Comparison of ENCODE assay signal across 8 cellular contexts in genomic region chr16:31216552-31217530, GRCh38. TPM values are rescaled to one million over a fixed set of nuclear protein-coding genes. Genes with fewer than 3 reads are reported as not detected.
A peak's percentile ranks its signal among the peaks of the same experiment; 100 is the strongest.
DNase-seq lines count a peak whose midpoint lies in the region; ATAC-seq and TF ChIP-seq lines count a peak whose summit lies in the region.

TSS of gene PYDC1 (minus strand) at chr16:31217135. CDS start at chr16:31217028, 107 bp downstream.

- H3K9ac ChIP-seq in ES-I3 (ENCODE audit: low read depth, low read length), result peak within 1 kb of the TSS; percentile 38; the same call in 1 of the 2 replicates

- peaks cover 17% of the 10 kb centered on the region for H3K4me1 Mint-ChIP-seq in activated CD4-positive, alpha-beta memory T cell treated with anti-CD3 and anti-CD28 coated beads for 36 hours (ENCODE audit: low read depth)
- H3K4me1 Mint-ChIP-seq in glutamatergic neuron (ENCODE audit: low read depth, unreplicated experiment), result peaks cover 3% of the 10 kb centered on the region
- H3K4me1 Mint-ChIP-seq in progenitor cell of endocrine pancreas (ENCODE audit: low read depth), result peaks cover 10% of the 10 kb centered on the region

- CTCF ChIA-PET in activated CD4-positive, alpha-beta memory T cell treated with anti-CD3 and anti-CD28 coated beads for 36 hours (lab: Charles Lee), result interaction anchor here (0.8 to 1.2 kb wide), 3 partner anchors 74 to 165 kb away, joined by 3 to 5 read pairs (median 4); no protein-coding TSS in a partner anchor

- H3K4me3 Mint-ChIP-seq in activated CD4-positive, alpha-beta memory T cell treated with anti-CD3 and anti-CD28 coated beads for 36 hours, result peak within 1 kb of the TSS; percentile 37
- H3K4me3 Mint-ChIP-seq in glutamatergic neuron (ENCODE audit: unreplicated experiment) (peak within 1 kb of the TSS; percentile 80), progenitor cell of endocrine pancreas (ENCODE audit: low read depth) (peak within 1 kb of the TSS; percentile 31)

- H3K27me3 Mint-ChIP-seq in activated CD4-positive, alpha-beta memory T cell treated with anti-CD3 and anti-CD28 coated beads for 36 hours, result peaks cover 50% of the 10 kb centered on the region
- H3K27me3 Mint-ChIP-seq in glutamatergic neuron (ENCODE audit: unreplicated experiment) (peaks cover 36% of the 10 kb centered on the region), progenitor cell of endocrine pancreas (peaks cover 72% of the 10 kb centered on the region)

- intact Hi-C loops in activated CD4-positive, alpha-beta memory T cell treated with anti-CD3 and anti-CD28 coated beads for 36 hours (cut with micrococcal nuclease), result loop anchor here (5.0 kb wide), 1 partner anchor 50 kb away; no protein-coding TSS in a partner anchor

- H3K36me3 Mint-ChIP-seq in activated CD4-positive, alpha-beta memory T cell treated with anti-CD3 and anti-CD28 coated beads for 36 hours, result no peaks in the 10 kb centered on the region
- H3K36me3 Mint-ChIP-seq in glutamatergic neuron (ENCODE audit: unreplicated experiment) (no peaks in the 10 kb centered on the region), progenitor cell of endocrine pancreas (ENCODE audit: insufficient read depth) (no peaks in the 10 kb centered on the region)

- H3K9me3 ChIP-seq in ES-I3 (ENCODE audit: control insufficient read depth, insufficient read depth, low read length), result no peaks in the 10 kb centered on the region

- no peak for ATAC-seq in GM21576 (IDR thresholded peaks at IDR 0.05; ENCODE audit: unreplicated experiment)
- ATAC-seq in GM18909 (IDR thresholded peaks at IDR 0.05; ENCODE audit: poor library complexity, unreplicated experiment), result no peak

- TF ChIP-seq CTCF in glutamatergic neuron (IDR thresholded peaks at IDR 0.05; ENCODE audit: partially characterized antibody, unreplicated experiment), result no peak
- TF ChIP-seq CTCF in progenitor cell of endocrine pancreas (IDR thresholded peaks at IDR 0.05; ENCODE audit: unreplicated experiment), result no peak

- H3K36me3 ChIP-seq in ES-I3 (ENCODE audit: insufficient read depth, low read length), result no peaks in the 10 kb centered on the region

- peaks cover 5% of the 10 kb centered on the region; the same call in 1 of the 2 replicates for H3K4me1 ChIP-seq in ES-I3 (ENCODE audit: insufficient read depth, low read length)

- no peak for DNase-seq in activated CD4-positive, alpha-beta memory T cell treated with anti-CD3 and anti-CD28 coated beads for 36 hours
- peak; percentile 32 for DNase-seq in glutamatergic neuron
- no peak for DNase-seq in progenitor cell of endocrine pancreas (ENCODE audit: low spot score, unreplicated experiment)
- no peak for DNase-seq in RKO (ENCODE audit: low spot score)
- no peak for DNase-seq in ureter (ENCODE audit: low spot score)

- POLR2A ChIA-PET in activated CD4-positive, alpha-beta memory T cell treated with anti-CD3 and anti-CD28 coated beads for 36 hours (lab: Charles Lee), result interaction anchor here (0.6 to 1.2 kb wide), 2 partner anchors 37 to 167 kb away, joined by 3 to 4 read pairs; partner anchors contain the start of gene FUS

- H3K9me3 Mint-ChIP-seq in activated CD4-positive, alpha-beta memory T cell treated with anti-CD3 and anti-CD28 coated beads for 36 hours, result no peaks in the 10 kb centered on the region
- H3K9me3 Mint-ChIP-seq in glutamatergic neuron (ENCODE audit: unreplicated experiment) (peaks cover 5% of the 10 kb centered on the region), progenitor cell of endocrine pancreas (ENCODE audit: low read depth) (no peaks in the 10 kb centered on the region)

- H3K27ac Mint-ChIP-seq in activated CD4-positive, alpha-beta memory T cell treated with anti-CD3 and anti-CD28 coated beads for 36 hours, result no peak within 1 kb of the TSS
- H3K27ac Mint-ChIP-seq in glutamatergic neuron (ENCODE audit: unreplicated experiment) (no peak within 1 kb of the TSS), progenitor cell of endocrine pancreas (no peak within 1 kb of the TSS)

RNA-seq across cellular contexts. Expression of gene PYDC1, which starts in this region (rescaled TPM):
- total RNA-seq in activated CD4-positive, alpha-beta memory T cell treated with anti-CD3 and anti-CD28 coated beads for 36 hours, result not detected
- not detected for total RNA-seq in glutamatergic neuron (ENCODE audit: unreplicated experiment)
- not detected in 2 replicates for total RNA-seq in progenitor cell of endocrine pancreas
- total RNA-seq in ureter, result not detected

Comparison
In these comparisons a context has a peak if more than half of its experiments do, and no peak if none do; other contexts are left out.
1. Peak in DNase-seq in glutamatergic neuron; RNA of the gene not detected or under 1 TPM.